23 cellular contexts compared by ENCODE assay signal in the genomic region with DNA sequence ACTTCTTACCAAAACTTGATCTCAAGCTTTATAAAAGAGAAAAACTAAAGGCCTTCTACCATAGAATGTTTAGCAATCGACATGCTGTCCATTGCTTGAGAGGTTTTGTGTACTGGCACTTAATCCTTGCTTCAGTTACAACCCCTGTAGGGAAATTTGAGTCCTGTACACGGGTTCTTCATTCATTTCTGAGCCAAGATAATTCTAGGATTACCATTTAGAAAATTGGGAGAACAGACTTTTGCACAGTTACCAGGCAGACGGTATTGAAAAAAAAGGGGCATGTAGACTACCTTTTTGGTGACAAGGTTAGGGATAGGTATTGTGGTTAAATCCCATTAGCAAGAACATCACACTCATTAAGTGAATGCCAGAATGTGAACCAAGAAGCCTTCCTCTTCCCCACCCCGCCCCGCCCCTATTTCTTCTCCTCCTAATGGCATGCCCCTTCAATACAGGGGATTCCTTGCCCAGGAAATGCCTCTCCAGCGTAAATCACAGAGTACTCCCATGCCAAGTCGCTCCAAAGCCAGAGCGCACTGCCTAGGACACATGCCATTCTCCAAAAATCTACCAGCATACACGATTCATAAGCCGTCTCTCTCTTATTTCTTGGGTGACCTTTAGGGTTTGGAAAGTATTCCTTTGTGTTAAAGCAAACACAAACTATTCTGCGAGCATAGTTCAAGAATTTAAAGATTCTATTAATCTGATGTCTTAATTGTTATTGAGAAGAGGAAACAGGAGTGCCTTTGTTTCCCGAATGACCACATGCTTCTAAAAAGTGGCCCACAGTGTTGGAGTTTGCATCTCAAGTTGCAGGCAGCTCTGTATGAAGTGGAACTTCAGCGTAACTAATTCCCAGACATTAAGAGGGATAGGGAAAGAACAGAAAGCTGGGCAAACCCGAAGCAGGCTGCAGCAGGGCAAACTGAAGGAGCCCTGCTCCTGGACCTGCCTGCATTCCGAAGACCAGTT.
DNase-seq lines count a peak whose midpoint lies in the region; ATAC-seq and TF ChIP-seq lines count a peak whose summit lies in the region.
"Had no signal": no experiment of that assay in that cellular context is flagged by ENCODE, and none has a peak within 500 bp of the region (broad histone marks: within the 10 kb centered on the region; RNA-seq: fewer than 3 reads in every experiment).

No MANE protein-coding gene starts in this region.

- H3K27ac ChIP-seq in left ventricle myocardium inferior (replicated peaks): peak overlapping the region; percentile 6
- no peak overlapping the region for H3K27ac ChIP-seq in heart left ventricle
- peak overlapping the region in 3 of 4 donors; percentile 7 to 51 (median 41) for H3K27ac ChIP-seq in esophagus squamous epithelium
- H3K27ac ChIP-seq in aorta (ENCODE audit: low read depth in 1 of 2, low read length in 2 of 2): no peak overlapping the region
- no peak overlapping the region for H3K27ac ChIP-seq in smooth muscle cell (ENCODE audit: low read depth)
- H3K27ac ChIP-seq: 22Rv1, colonic mucosa, neutrophil, RWPE1 had no signal

- H3K4me1 Mint-ChIP-seq in neural crest cell: peaks cover 50% of the 10 kb centered on the region
- H3K4me1 Mint-ChIP-seq: CD4-positive, CD25-positive, alpha-beta regulatory T cell had no signal

- ATAC-seq in heart left ventricle: no peak
- ATAC-seq in aorta (ENCODE audit: low FRiP score): peak; percentile 53
- ATAC-seq in HG03045 (IDR thresholded peaks at IDR 0.05; ENCODE audit: unreplicated experiment): no peak
- ATAC-seq: left lobe of liver had no signal

- DNase-seq in left ventricle myocardium inferior (no peak), heart left ventricle (no peak), esophagus squamous epithelium (lab: John Stamatoyannopoulos, UW) (no peak), neural crest cell (ENCODE audit: low read depth, low spot score) (no peak), aorta (no peak), smooth muscle cell (lab: John Stamatoyannopoulos, UW; ENCODE audit: unreplicated experiment) (no peak), AG20443 (ENCODE audit: low spot score) (no peak)
- DNase-seq: activated CD4-positive, alpha-beta T cell treated with anti-CD3 and anti-CD28 coated beads for 4 hours; activated naive CD4-positive, alpha-beta T cell; activated T-cell treated with anti-CD3 and anti-CD28 coated beads, Interleukin-2, amount 50 U/mL, for 48 hours; CD4-positive, CD25-positive, alpha-beta regulatory T cell; colonic mucosa; DMS 273 treated with DMSO at 0.1 percent for 48 hours; NCI-H1048; NCI-H1694 treated with DMSO at 0.1 percent for 48 hours; NCI-H526 treated with DMSO at 0.1 percent for 48 hours; SK-N-SH; stimulated activated CD8-positive, alpha-beta memory T cell treated with anti-CD3 and anti-CD28 coated beads, Interleukin-4, amount 100 ng/mL, for 48 hours had no signal

- no peaks in the 10 kb centered on the region for H3F3A ChIP-seq in smooth muscle cell (ENCODE audit: low read depth)

- TF ChIP-seq POLR2A in heart left ventricle (IDR thresholded peaks at IDR 0.05): no peak
- no peak for TF ChIP-seq POLR2A in esophagus squamous epithelium (IDR thresholded peaks at IDR 0.05)

- peaks cover 10% of the 10 kb centered on the region for H3K9me3 Mint-ChIP-seq in neural crest cell

- no peak for TF ChIP-seq CTCF in left ventricle myocardium inferior (IDR thresholded peaks at IDR 0.05; ENCODE audit: borderline replicate concordance)
- TF ChIP-seq CTCF in heart left ventricle (IDR thresholded peaks at IDR 0.05): no peak
- TF ChIP-seq CTCF in esophagus squamous epithelium (IDR thresholded peaks at IDR 0.05): no peak
- TF ChIP-seq CTCF in neural crest cell (conservative IDR thresholded peaks at IDR 0.05): no peak
- no peak for TF ChIP-seq CTCF in smooth muscle cell (IDR thresholded peaks at IDR 0.05; ENCODE audit: borderline replicate concordance, insufficient read depth, poor library complexity, severe bottlenecking)

- H4K20me1 ChIP-seq in smooth muscle cell (ENCODE audit: low read depth): no peaks in the 10 kb centered on the region

- no peaks in the 10 kb centered on the region for H3K27me3 Mint-ChIP-seq in neural crest cell (ENCODE audit: low read depth)
- H3K27me3 Mint-ChIP-seq: CD4-positive, CD25-positive, alpha-beta regulatory T cell had no signal

- 79 to 83% (median 82%) methylated on average over 15 of the region's 15 CpGs for WGBS in heart left ventricle, 4 donors
- WGBS in esophagus squamous epithelium, 2 donors: 66 to 71% methylated on average over 14 to 15 of the region's 15 CpGs
- WGBS in aorta, 2 donors: 52 to 57% methylated on average over 15 of the region's 15 CpGs
- 65% methylated on average over 15 of the region's 15 CpGs for WGBS in smooth muscle cell (ENCODE audit: low lambda C conversion rate)

- H3K4me1 ChIP-seq in left ventricle myocardium inferior: peaks cover 4% of the 10 kb centered on the region
- H3K4me1 ChIP-seq in heart left ventricle: peaks cover 0 to 14% (median 0%) of the 10 kb centered on the region in 12 donors
- peaks cover 0 to 17% (median 8%) of the 10 kb centered on the region in 3 donors for H3K4me1 ChIP-seq in esophagus squamous epithelium
- H3K4me1 ChIP-seq in aorta (ENCODE audit: control insufficient read depth in 1 of 2, insufficient read depth in 2 of 2, low read length in 2 of 2): no peaks in the 10 kb centered on the region
- H3K4me1 ChIP-seq in smooth muscle cell (ENCODE audit: low read depth): peaks cover 21% of the 10 kb centered on the region
- H3K4me1 ChIP-seq: colonic mucosa had no signal

- H3K36me3 ChIP-seq in left ventricle myocardium inferior (no peaks in the 10 kb centered on the region), heart left ventricle (no peaks in the 10 kb centered on the region), esophagus squamous epithelium (no peaks in the 10 kb centered on the region), aorta (ENCODE audit: control insufficient read depth in 1 of 2, insufficient read depth in 2 of 2, low read length in 1 of 2) (no peaks in the 10 kb centered on the region), smooth muscle cell (ENCODE audit: low read depth) (no peaks in the 10 kb centered on the region)
- H3K36me3 ChIP-seq: colonic mucosa, neutrophil had no signal

- H3K4me3 Mint-ChIP-seq in neural crest cell: peak overlapping the region; percentile 65
- H3K4me3 Mint-ChIP-seq: CD4-positive, CD25-positive, alpha-beta regulatory T cell had no signal

- H3K4me2 ChIP-seq in smooth muscle cell: no peak overlapping the region
- H3K4me2 ChIP-seq: SK-N-SH had no signal

- H3K4me3 ChIP-seq in left ventricle myocardium inferior (no peak overlapping the region), heart left ventricle (no peak overlapping the region), esophagus squamous epithelium (no peak overlapping the region), aorta (ENCODE audit: low read length in 2 of 2) (no peak overlapping the region), smooth muscle cell (no peak overlapping the region)
- H3K4me3 ChIP-seq: colonic mucosa had no signal

- H3K9ac ChIP-seq in smooth muscle cell (ENCODE audit: low read depth): no peak overlapping the region
- H3K9ac ChIP-seq: SK-N-SH had no signal

- peaks cover 13% of the 10 kb centered on the region for H3K36me3 Mint-ChIP-seq in neural crest cell (ENCODE audit: low read depth)
- H3K36me3 Mint-ChIP-seq: CD4-positive, CD25-positive, alpha-beta regulatory T cell had no signal

- no peaks in the 10 kb centered on the region for H3K79me2 ChIP-seq in smooth muscle cell (ENCODE audit: low read depth)

- peak overlapping the region; percentile 20 for H3K27ac Mint-ChIP-seq in neural crest cell (ENCODE audit: unreplicated experiment)
- H3K27ac Mint-ChIP-seq: CD4-positive, CD25-positive, alpha-beta regulatory T cell had no signal

- H3K27me3 ChIP-seq in left ventricle myocardium inferior (ENCODE audit: low read depth) (no peaks in the 10 kb centered on the region), heart left ventricle (no peaks in the 10 kb centered on the region), esophagus squamous epithelium (peaks cover 0 to 11% (median 0%) of the 10 kb centered on the region in 4 donors), aorta (ENCODE audit: control insufficient read depth in 1 of 2, insufficient read depth in 2 of 2, low read length in 1 of 2) (no peaks in the 10 kb centered on the region), smooth muscle cell (ENCODE audit: low read depth) (peaks cover 10% of the 10 kb centered on the region)
- H3K27me3 ChIP-seq: colonic mucosa had no signal

- intact Hi-C loops in left ventricle myocardium inferior (cut with micrococcal nuclease): no loop called here
- intact Hi-C loops in heart left ventricle (cut with DNase I): loop anchor here in 2 of 10 donors (10.0 kb wide), 2 partner anchors 148 to 158 kb away; no protein-coding TSS in a partner anchor
- intact Hi-C loops in esophagus squamous epithelium (cut with DNase I): no loop called here
- intact Hi-C loops in aorta (cut with DNase I): loop anchor here (10.0 kb wide), 1 partner anchor 902 kb away; no protein-coding TSS in a partner anchor

- H2AFZ ChIP-seq in smooth muscle cell (ENCODE audit: low read depth): no peak overlapping the region

- H3K9me3 ChIP-seq in left ventricle myocardium inferior (replicated peaks) (no peaks in the 10 kb centered on the region), heart left ventricle (no peaks in the 10 kb centered on the region), esophagus squamous epithelium (no peaks in the 10 kb centered on the region), aorta (ENCODE audit: control insufficient read depth, low read length) (no peaks in the 10 kb centered on the region), smooth muscle cell (replicated peaks; ENCODE audit: low read depth) (no peaks in the 10 kb centered on the region)
- H3K9me3 ChIP-seq: colonic mucosa, neutrophil, SK-N-SH had no signal

Comparison
In these comparisons a context has a peak if more than half of its experiments do, and no peak if none do; other contexts are left out.
1. H3K27ac ChIP-seq: peak in left ventricle myocardium inferior (single experiment) and esophagus squamous epithelium (3 of 4); none in heart left ventricle (0 of 12), aorta (0 of 2) and smooth muscle cell (single experiment).
2. intact Hi-C loops: an anchor here in aorta (10.0 kb wide); none called in left ventricle myocardium inferior and esophagus squamous epithelium.